Comparison of ENCODE assay signal across 1 cellular context in the genomic region with DNA sequence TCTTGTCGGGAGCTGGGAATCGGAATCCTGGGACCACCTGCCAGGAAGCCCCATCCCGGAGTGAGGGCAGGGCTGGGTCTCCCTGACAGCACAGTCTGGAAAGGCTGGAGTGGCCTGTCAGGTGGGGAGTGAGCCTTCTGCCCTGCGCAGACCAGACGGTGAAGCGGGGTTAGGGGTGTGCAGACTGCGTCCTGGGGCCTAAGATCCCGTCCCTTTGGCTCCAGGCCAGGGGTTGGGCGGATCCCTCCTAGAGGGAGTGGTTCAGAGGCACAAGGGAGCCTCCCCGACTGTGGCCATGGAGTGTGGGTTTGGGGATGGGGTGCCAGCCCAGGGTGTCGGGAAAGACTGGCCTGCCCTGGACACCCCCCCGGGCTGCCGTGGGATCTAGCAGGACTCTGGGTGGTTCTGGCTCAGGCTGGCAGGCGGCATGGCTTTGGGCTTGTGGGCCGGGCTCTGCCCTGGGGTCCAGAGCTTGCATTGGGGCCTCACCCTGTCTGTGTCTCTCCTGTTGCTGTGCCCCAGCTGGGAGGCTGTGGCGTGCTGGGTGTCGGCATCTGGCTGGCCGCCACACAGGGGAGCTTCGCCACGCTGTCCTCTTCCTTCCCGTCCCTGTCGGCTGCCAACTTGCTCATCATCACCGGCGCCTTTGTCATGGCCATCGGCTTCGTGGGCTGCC.
A peak's percentile ranks its signal among the peaks of the same experiment; 100 is the strongest.
TF ChIP-seq lines count a peak whose summit lies in the region.

No MANE protein-coding gene starts in this region.

TF ChIP-seq in K562, 482 proteins besides CTCF, POLR2A, EP300 and RAD21:
- TF ChIP-seq KLF10 (CRISPR knock-in tag; IDR thresholded peaks at IDR 0.05) (no peak), NRF1 (conservative IDR thresholded peaks at IDR 0.05 in 1 of 2, IDR thresholded peaks at IDR 0.05 in 1 of 2) (peak; percentile 66 to 73), THRAP3 (IDR thresholded peaks at IDR 0.05; ENCODE audit: borderline replicate concordance) (no peak), PTTG1 (tag; IDR thresholded peaks at IDR 0.05; ENCODE audit: low read depth) (no peak), POLR2G (IDR thresholded peaks at IDR 0.05; ENCODE audit: low read depth, low read length) (peak; percentile 76), USF1 (CRISPR knock-in tag; IDR thresholded peaks at IDR 0.05) (no peak), HES1 (IDR thresholded peaks at IDR 0.05; ENCODE audit: low read depth) (no peak), FIP1L1 (IDR thresholded peaks at IDR 0.05; ENCODE audit: low read depth, low read length, poor library complexity, severe bottlenecking) (peak; percentile 26), HNRNPK (IDR thresholded peaks at IDR 0.05; ENCODE audit: low read depth, low read length, poor library complexity, severe bottlenecking) (no peak), ZFX (CRISPR knock-in tag; IDR thresholded peaks at IDR 0.05) (0 out of 2 replicates have a peak, but pooled peaks have one; percentile 11), ELF2 (CRISPR knock-in tag; IDR thresholded peaks at IDR 0.05) (no peak), RBM22 (IDR thresholded peaks at IDR 0.05; ENCODE audit: low read depth, low read length, poor library complexity, severe bottlenecking) (peak; percentile 68), POLR2B (IDR thresholded peaks at IDR 0.05; ENCODE audit: low read depth, partially characterized antibody) (no peak), KLF1 (tag; IDR thresholded peaks at IDR 0.05) (peak; percentile 93), ZBTB7A (IDR thresholded peaks at IDR 0.05; ENCODE audit: borderline replicate concordance, control insufficient read depth, low read depth, low read length) (0 out of 2 replicates have a peak, but pooled peaks have one; percentile 20), PTBP1 (IDR thresholded peaks at IDR 0.05; ENCODE audit: low read depth, low read length) (0 out of 2 replicates have a peak, but pooled peaks have one; percentile 9), NFIC (IDR thresholded peaks at IDR 0.05) (peak; percentile 97), MYC (IDR thresholded peaks at IDR 0.05; ENCODE audit: low read depth, low read length) (no peak), MYC (CRISPR knock-in tag; IDR thresholded peaks at IDR 0.05; ENCODE audit: borderline replicate concordance, low read depth) (0 out of 2 replicates have a peak, but pooled peaks have one; percentile 31), SIN3B (IDR thresholded peaks at IDR 0.05; ENCODE audit: low read depth) (0 out of 2 replicates have a peak, but pooled peaks have one; percentile 11), MEF2A (IDR thresholded peaks at IDR 0.05; ENCODE audit: control insufficient read depth, low read depth, low read length) (no peak), CXXC5 (CRISPR knock-in tag; IDR thresholded peaks at IDR 0.05) (0 out of 2 replicates have a peak, but pooled peaks have one; percentile 38), RNF2 (IDR thresholded peaks at IDR 0.05) (no peak), POLR2AphosphoS5 (IDR thresholded peaks at IDR 0.05; ENCODE audit: control insufficient read depth, insufficient read depth, low read depth, low read length) (no peak), HMGN3 (IDR thresholded peaks at IDR 0.05; ENCODE audit: borderline replicate concordance, extremely low read depth, insufficient read length, low read depth, low read length) (peak; percentile 17), RBFOX2 (IDR thresholded peaks at IDR 0.05; ENCODE audit: low read depth, low read length) (peak; percentile 32; the same call in 1 of the 2 replicates), NONO (IDR thresholded peaks at IDR 0.05; ENCODE audit: low read depth in 2 of 2, low read length in 1 of 2) (peak in 1 of 2 experiments; percentile 16; a peak in 1 of 4 replicates)
- TF ChIP-seq, protein P1, sequence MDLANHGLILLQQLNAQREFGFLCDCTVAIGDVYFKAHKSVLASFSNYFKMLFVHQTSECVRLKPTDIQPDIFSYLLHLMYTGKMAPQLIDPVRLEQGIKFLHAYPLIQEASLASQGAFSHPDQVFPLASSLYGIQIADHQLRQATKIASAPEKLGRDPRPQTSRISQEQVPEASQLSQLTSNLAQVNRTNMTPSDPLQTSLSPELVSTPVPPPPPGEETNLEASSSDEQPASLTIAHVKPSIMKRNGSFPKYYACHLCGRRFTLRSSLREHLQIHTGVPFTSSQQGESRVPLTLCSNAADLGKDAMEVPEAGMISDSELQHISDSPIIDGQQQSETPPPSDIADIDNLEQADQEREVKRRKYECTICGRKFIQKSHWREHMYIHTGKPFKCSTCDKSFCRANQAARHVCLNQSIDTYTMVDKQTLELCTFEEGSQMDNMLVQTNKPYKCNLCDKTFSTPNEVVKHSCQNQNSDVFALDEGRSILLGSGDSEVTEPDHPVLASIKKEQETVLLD (IDR thresholded peaks at IDR 0.05) = no peak
TF ChIP-seq in K562: peak in this region for 15.
